In the genomic region with DNA sequence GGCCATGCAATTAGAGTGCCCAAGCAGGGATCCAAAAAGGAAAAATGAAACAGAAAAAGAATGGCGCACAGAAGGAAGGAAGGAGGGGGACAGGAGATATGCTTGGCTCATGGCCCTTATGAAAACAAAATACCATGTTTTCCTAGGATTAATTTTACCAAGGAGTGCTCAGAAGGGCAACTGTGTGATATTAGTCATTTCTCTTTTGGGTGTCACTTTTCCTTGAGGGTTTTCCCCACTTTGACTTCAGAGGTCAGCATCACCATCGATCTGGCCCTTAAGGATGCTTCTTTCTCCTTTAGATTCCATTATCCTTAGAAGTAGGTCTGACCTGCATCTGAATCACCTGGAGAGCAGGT, we compare ENCODE assay signal across 1 cellular context.
TF ChIP-seq lines count a peak whose summit lies in the region.

No MANE protein-coding gene starts in this region.

TF ChIP-seq in HepG2, 621 proteins besides CTCF, POLR2A, EP300 and RAD21 (continued from another document):
- TF ChIP-seq, protein P1, sequence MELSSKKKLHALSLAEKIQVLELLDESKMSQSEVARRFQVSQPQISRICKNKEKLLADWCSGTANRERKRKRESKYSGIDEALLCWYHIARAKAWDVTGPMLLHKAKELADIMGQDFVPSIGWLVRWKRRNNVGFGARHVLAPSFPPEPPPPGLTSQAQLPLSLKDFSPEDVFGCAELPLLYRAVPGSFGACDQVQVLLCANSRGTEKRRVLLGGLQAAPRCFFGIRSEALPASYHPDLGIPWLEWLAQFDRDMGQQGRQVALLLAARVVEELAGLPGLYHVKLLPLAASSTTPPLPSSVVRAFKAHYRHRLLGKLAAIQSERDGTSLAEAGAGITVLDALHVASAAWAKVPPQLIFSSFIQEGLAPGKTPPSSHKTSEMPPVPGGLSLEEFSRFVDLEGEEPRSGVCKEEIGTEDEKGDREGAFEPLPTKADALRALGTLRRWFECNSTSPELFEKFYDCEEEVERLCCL (CRISPR knock-in tag; IDR thresholded peaks at IDR 0.05; ENCODE audit: borderline replicate concordance) = no peak
- TF ChIP-seq ZNF367 (CRISPR knock-in tag; IDR thresholded peaks at IDR 0.05; ENCODE audit: borderline replicate concordance) = no peak
- TF ChIP-seq, protein P2, sequence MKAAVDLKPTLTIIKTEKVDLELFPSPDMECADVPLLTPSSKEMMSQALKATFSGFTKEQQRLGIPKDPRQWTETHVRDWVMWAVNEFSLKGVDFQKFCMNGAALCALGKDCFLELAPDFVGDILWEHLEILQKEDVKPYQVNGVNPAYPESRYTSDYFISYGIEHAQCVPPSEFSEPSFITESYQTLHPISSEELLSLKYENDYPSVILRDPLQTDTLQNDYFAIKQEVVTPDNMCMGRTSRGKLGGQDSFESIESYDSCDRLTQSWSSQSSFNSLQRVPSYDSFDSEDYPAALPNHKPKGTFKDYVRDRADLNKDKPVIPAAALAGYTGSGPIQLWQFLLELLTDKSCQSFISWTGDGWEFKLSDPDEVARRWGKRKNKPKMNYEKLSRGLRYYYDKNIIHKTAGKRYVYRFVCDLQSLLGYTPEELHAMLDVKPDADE (CRISPR knock-in tag; IDR thresholded peaks at IDR 0.05) = no peak
- no peak for TF ChIP-seq FOXM1 (CRISPR knock-in tag; IDR thresholded peaks at IDR 0.05)
- TF ChIP-seq, protein P3, sequence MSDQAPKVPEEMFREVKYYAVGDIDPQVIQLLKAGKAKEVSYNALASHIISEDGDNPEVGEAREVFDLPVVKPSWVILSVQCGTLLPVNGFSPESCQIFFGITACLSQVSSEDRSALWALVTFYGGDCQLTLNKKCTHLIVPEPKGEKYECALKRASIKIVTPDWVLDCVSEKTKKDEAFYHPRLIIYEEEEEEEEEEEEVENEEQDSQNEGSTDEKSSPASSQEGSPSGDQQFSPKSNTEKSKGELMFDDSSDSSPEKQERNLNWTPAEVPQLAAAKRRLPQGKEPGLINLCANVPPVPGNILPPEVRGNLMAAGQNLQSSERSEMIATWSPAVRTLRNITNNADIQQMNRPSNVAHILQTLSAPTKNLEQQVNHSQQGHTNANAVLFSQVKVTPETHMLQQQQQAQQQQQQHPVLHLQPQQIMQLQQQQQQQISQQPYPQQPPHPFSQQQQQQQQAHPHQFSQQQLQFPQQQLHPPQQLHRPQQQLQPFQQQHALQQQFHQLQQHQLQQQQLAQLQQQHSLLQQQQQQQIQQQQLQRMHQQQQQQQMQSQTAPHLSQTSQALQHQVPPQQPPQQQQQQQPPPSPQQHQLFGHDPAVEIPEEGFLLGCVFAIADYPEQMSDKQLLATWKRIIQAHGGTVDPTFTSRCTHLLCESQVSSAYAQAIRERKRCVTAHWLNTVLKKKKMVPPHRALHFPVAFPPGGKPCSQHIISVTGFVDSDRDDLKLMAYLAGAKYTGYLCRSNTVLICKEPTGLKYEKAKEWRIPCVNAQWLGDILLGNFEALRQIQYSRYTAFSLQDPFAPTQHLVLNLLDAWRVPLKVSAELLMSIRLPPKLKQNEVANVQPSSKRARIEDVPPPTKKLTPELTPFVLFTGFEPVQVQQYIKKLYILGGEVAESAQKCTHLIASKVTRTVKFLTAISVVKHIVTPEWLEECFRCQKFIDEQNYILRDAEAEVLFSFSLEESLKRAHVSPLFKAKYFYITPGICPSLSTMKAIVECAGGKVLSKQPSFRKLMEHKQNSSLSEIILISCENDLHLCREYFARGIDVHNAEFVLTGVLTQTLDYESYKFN (CRISPR knock-in tag; conservative IDR thresholded peaks at IDR 0.05) = no peak
- TF ChIP-seq ZIK1 (CRISPR knock-in tag; IDR thresholded peaks at IDR 0.05; ENCODE audit: borderline replicate concordance, low read depth) = no peak
- no peak for TF ChIP-seq KMT2B (CRISPR knock-in tag; IDR thresholded peaks at IDR 0.05)
- TF ChIP-seq, protein P4, sequence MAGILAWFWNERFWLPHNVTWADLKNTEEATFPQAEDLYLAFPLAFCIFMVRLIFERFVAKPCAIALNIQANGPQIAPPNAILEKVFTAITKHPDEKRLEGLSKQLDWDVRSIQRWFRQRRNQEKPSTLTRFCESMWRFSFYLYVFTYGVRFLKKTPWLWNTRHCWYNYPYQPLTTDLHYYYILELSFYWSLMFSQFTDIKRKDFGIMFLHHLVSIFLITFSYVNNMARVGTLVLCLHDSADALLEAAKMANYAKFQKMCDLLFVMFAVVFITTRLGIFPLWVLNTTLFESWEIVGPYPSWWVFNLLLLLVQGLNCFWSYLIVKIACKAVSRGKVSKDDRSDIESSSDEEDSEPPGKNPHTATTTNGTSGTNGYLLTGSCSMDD (CRISPR knock-in tag; IDR thresholded peaks at IDR 0.05) = no peak
- TF ChIP-seq ZNF263 (CRISPR knock-in tag; IDR thresholded peaks at IDR 0.05) = no peak
- no peak for TF ChIP-seq ZNF660 (CRISPR knock-in tag; IDR thresholded peaks at IDR 0.05; ENCODE audit: borderline replicate concordance, low read depth)
- TF ChIP-seq ZFP37 (CRISPR knock-in tag; IDR thresholded peaks at IDR 0.05; ENCODE audit: borderline replicate concordance) = no peak
- TF ChIP-seq ZNF720 (CRISPR knock-in tag; IDR thresholded peaks at IDR 0.05) = no peak
- TF ChIP-seq ZFP36L1 (CRISPR knock-in tag; IDR thresholded peaks at IDR 0.05) = no peak
- TF ChIP-seq RFX3 (CRISPR knock-in tag; IDR thresholded peaks at IDR 0.05) = no peak
